In the genomic region with DNA sequence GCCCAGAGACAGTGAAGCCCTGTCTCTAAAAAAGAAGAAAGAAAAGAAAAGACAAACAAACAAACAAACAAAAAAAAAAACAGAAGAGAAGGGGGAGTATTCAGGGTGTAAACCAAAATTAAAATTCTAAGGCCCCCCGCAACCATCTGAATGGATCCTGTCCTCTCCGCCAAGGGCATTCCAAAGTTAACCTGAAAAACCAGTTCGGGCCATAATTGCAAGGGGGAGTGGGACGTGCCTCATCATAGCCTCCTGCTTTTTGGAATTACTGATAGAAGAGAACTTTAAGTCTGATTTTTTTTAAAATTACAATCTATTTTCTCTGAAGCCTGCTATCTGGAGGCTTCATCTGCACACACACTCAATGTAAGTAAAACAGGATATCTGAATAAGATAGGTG, we compare ENCODE assay signal across 32 cellular contexts. TPM values are rescaled to one million over a fixed set of nuclear protein-coding genes. Genes with fewer than 3 reads are reported as not detected.
"Had no signal": no experiment of that assay in that cellular context is flagged by ENCODE, and none has a peak within 500 bp of the region (broad histone marks: within the 10 kb centered on the region; RNA-seq: fewer than 3 reads in every experiment).

No MANE protein-coding gene starts in this region.

- H3K27me3 ChIP-seq: body of pancreas had no signal

- H3K9me3 ChIP-seq: adrenal gland, body of pancreas, breast epithelium had no signal

- ATAC-seq: activated CD8-positive, alpha-beta T cell treated with anti-CD3 and anti-CD28 coated beads for 36 hours; activated naive CD4-positive, alpha-beta T cell treated with anti-CD3 and anti-CD28 coated beads, Interleukin-2, amount 50 U/mL, for 72 hours; activated T-cell treated with anti-CD3 and anti-CD28 coated beads, Interleukin-2, amount 50 U/mL, for 72 hours; activated T-helper 17 cell treated with anti-CD3 and anti-CD28 coated beads, Interleukin-2, amount 50 U/mL, for 72 hours; body of pancreas had no signal

- H3K4me3 ChIP-seq: adrenal gland, body of pancreas, breast epithelium, PC-9 had no signal

- H3K36me3 ChIP-seq: adrenal gland, breast epithelium, WERI-Rb-1 had no signal

- H3K4me3 Mint-ChIP-seq: activated CD4-positive, alpha-beta T cell treated with anti-CD3 and anti-CD28 coated beads, Interleukin-2, amount 10 ng/mL, durations not matched to agents 24 days and 14 days; activated CD8-positive, alpha-beta T cell treated with anti-CD3 and anti-CD28 coated beads for 36 hours; activated T-cell treated with anti-CD3 and anti-CD28 coated beads, Interleukin-2, amount 50 U/mL, for 72 hours; activated T-helper 17 cell treated with anti-CD3 and anti-CD28 coated beads, Interleukin-2, amount 50 U/mL, for 72 hours had no signal

- H3K27ac Mint-ChIP-seq: activated CD4-positive, alpha-beta T cell treated with anti-CD3 and anti-CD28 coated beads, Interleukin-2, amount 10 ng/mL, durations not matched to agents 24 days and 14 days; activated CD8-positive, alpha-beta T cell treated with anti-CD3 and anti-CD28 coated beads for 36 hours; activated naive CD4-positive, alpha-beta T cell treated with anti-CD3 and anti-CD28 coated beads, Interleukin-2, amount 50 U/mL, for 72 hours; activated T-cell treated with anti-CD3 and anti-CD28 coated beads, Interleukin-2, amount 50 U/mL, for 72 hours; activated T-helper 17 cell treated with anti-CD3 and anti-CD28 coated beads, Interleukin-2, amount 50 U/mL, for 72 hours had no signal

- H3K27ac ChIP-seq: adrenal gland, body of pancreas, breast epithelium, PC-9, WERI-Rb-1 had no signal

- DNase-seq: activated CD4-positive, alpha-beta T cell treated with anti-CD3 and anti-CD28 coated beads, Interleukin-2, amount 10 ng/mL, durations not matched to agents 24 days and 14 days; activated CD4-positive, alpha-beta T cell treated with anti-CD3 and anti-CD28 coated beads, Interleukin-2, amount 50 U/mL, for 4 hours; activated CD8-positive, alpha-beta T cell treated with anti-CD3 and anti-CD28 coated beads for 36 hours; activated effector memory CD4-positive, alpha-beta T cell treated with anti-CD3 and anti-CD28 coated beads, Interleukin-2, amount 50 U/mL, for 16 hours; activated naive CD4-positive, alpha-beta T cell; activated T-cell treated with anti-CD3 and anti-CD28 coated beads, Interleukin-2, amount 50 U/mL, for 1 hour; activated T-cell treated with anti-CD3 and anti-CD28 coated beads, Interleukin-2, amount 50 U/mL, for 72 hours; adrenal gland; body of pancreas; NCI-H1092 treated with DMSO at 0.1 percent for 48 hours; NCI-H1417; NCI-H146; NCI-H187; NCI-H2029 treated with DMSO at 0.1 percent for 48 hours; NCI-H2171 treated with DMSO at 0.1 percent for 48 hours; NCI-H2227 treated with DMSO at 0.1 percent for 48 hours; NCI-H446; NCI-H510A treated with DMSO at 0.1 percent for 48 hours; NCI-H526 treated with DMSO at 0.1 percent for 48 hours; Right ventricle myocardium superior; T1000; WERI-Rb-1 had no signal

- H3K9me3 Mint-ChIP-seq: activated CD4-positive, alpha-beta T cell treated with anti-CD3 and anti-CD28 coated beads, Interleukin-2, amount 10 ng/mL, durations not matched to agents 24 days and 14 days; activated CD8-positive, alpha-beta T cell treated with anti-CD3 and anti-CD28 coated beads for 36 hours; activated naive CD4-positive, alpha-beta T cell treated with anti-CD3 and anti-CD28 coated beads, Interleukin-2, amount 50 U/mL, for 72 hours; activated T-cell treated with anti-CD3 and anti-CD28 coated beads, Interleukin-2, amount 50 U/mL, for 72 hours; activated T-helper 17 cell treated with anti-CD3 and anti-CD28 coated beads, Interleukin-2, amount 50 U/mL, for 72 hours had no signal

- H3K4me1 ChIP-seq: adrenal gland, breast epithelium had no signal

- H3K4me2 ChIP-seq: PC-9 had no signal

- H2AFZ ChIP-seq: PC-9 had no signal

RNA-seq across cellular contexts. Expression of a gene that starts 5.7 kb away (rescaled TPM):
- total RNA-seq: activated CD4-positive, alpha-beta T cell treated with anti-CD3 and anti-CD28 coated beads, Interleukin-2, amount 10 ng/mL, durations not matched to agents 24 days and 14 days; activated CD8-positive, alpha-beta memory T cell treated with anti-CD3 and anti-CD28 coated beads for 36 hours; activated CD8-positive, alpha-beta T cell treated with anti-CD3 and anti-CD28 coated beads for 36 hours; activated T-helper 17 cell treated with anti-CD3 and anti-CD28 coated beads, Interleukin-2, amount 50 U/mL, for 72 hours; adrenal gland; astrocyte; body of pancreas; breast epithelium; cardiac septum; M059J; PC-9; Right ventricle myocardium superior; T-helper 1 cell treated with Interleukin-12 subunit alpha and Interleukin-12 subunit beta and Interleukin-4 antibody, amounts not matched to agents 30 ng/mL and 1 ng/mL, for 36 hours; T-helper 2 cell treated with Interferon-gamma antibody and Interleukin-4, amounts not matched to agents 100 ng/mL and 5 ng/mL, for 36 hours had no signal
- polyA plus RNA-seq: adrenal gland had no signal

RNA-seq across cellular contexts. Expression of a gene that starts 13.8 kb away (rescaled TPM):
- total RNA-seq: activated CD4-positive, alpha-beta T cell treated with anti-CD3 and anti-CD28 coated beads, Interleukin-2, amount 10 ng/mL, durations not matched to agents 24 days and 14 days; activated CD8-positive, alpha-beta T cell treated with anti-CD3 and anti-CD28 coated beads for 36 hours; activated naive CD4-positive, alpha-beta T cell treated with anti-CD3 and anti-CD28 coated beads, Interleukin-2, amount 50 U/mL, for 72 hours; activated T-cell treated with anti-CD3 and anti-CD28 coated beads, Interleukin-2, amount 50 U/mL, for 72 hours; activated T-helper 17 cell treated with anti-CD3 and anti-CD28 coated beads, Interleukin-2, amount 50 U/mL, for 72 hours; adrenal gland; astrocyte; body of pancreas; breast epithelium; cardiac septum; M059J; PC-9; Right ventricle myocardium superior; T-helper 1 cell treated with Interleukin-12 subunit alpha and Interleukin-12 subunit beta and Interleukin-4 antibody, amounts not matched to agents 30 ng/mL and 1 ng/mL, for 36 hours; T-helper 2 cell treated with Interferon-gamma antibody and Interleukin-4, amounts not matched to agents 100 ng/mL and 5 ng/mL, for 36 hours had no signal
- polyA plus RNA-seq: adrenal gland had no signal

RNA-seq across cellular contexts. Expression of a gene that starts 17.7 kb away (rescaled TPM):
- total RNA-seq: activated CD4-positive, alpha-beta T cell treated with anti-CD3 and anti-CD28 coated beads, Interleukin-2, amount 10 ng/mL, durations not matched to agents 24 days and 14 days; activated CD8-positive, alpha-beta memory T cell treated with anti-CD3 and anti-CD28 coated beads for 36 hours; activated CD8-positive, alpha-beta T cell treated with anti-CD3 and anti-CD28 coated beads for 36 hours; activated T-helper 17 cell treated with anti-CD3 and anti-CD28 coated beads, Interleukin-2, amount 50 U/mL, for 72 hours; adrenal gland; astrocyte; body of pancreas; breast epithelium; cardiac septum; M059J; PC-9; Right ventricle myocardium superior; T-helper 1 cell treated with Interleukin-12 subunit alpha and Interleukin-12 subunit beta and Interleukin-4 antibody, amounts not matched to agents 30 ng/mL and 1 ng/mL, for 36 hours; T-helper 2 cell treated with Interferon-gamma antibody and Interleukin-4, amounts not matched to agents 100 ng/mL and 5 ng/mL, for 36 hours had no signal
- polyA plus RNA-seq: adrenal gland had no signal

RNA-seq across cellular contexts. Expression of a gene that starts 33.7 kb away (rescaled TPM):
- total RNA-seq: activated CD4-positive, alpha-beta T cell treated with anti-CD3 and anti-CD28 coated beads, Interleukin-2, amount 10 ng/mL, durations not matched to agents 24 days and 14 days; activated CD8-positive, alpha-beta memory T cell treated with anti-CD3 and anti-CD28 coated beads for 36 hours; activated CD8-positive, alpha-beta T cell treated with anti-CD3 and anti-CD28 coated beads for 36 hours; adrenal gland; body of pancreas; breast epithelium; cardiac septum; M059J; PC-9; Right ventricle myocardium superior; T-helper 1 cell treated with Interleukin-12 subunit alpha and Interleukin-12 subunit beta and Interleukin-4 antibody, amounts not matched to agents 30 ng/mL and 1 ng/mL, for 36 hours had no signal
- polyA plus RNA-seq: adrenal gland had no signal
